In the genomic region with DNA sequence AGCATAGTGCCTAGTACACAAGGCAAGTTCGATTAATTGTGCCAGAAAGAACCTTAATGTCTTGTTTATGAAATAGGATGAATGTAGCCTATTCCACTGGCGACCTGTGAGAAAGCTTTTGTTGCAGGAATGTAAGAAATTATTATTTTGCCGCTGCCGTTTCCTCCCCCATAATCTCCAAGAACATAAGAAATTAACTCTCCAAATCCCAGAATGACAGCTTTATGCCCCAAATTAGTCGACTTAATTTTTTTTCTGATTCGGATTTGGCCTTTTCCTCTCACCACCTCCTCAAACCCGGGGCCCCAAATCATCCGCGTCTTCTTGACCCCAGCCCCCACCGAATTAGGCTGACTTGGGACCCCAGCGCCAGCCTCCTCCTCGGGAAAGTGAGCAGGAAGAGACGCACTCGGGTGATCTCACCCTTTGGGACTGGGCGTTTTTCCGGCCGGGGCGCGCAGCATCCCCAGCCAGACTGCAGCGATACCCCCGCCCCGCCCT, we compare ENCODE assay signal across 8 cellular contexts. TPM values are rescaled to one million over a fixed set of nuclear protein-coding genes. Genes with fewer than 3 reads are reported as not detected.
DNase-seq lines count a peak whose midpoint lies in the region; TF ChIP-seq lines count a peak whose summit lies in the region.

No MANE protein-coding gene starts in this region.

- DNase-seq in NCI-H1048 (lab: John Stamatoyannopoulos, UW) (peak; percentile 38), endothelial cell (ENCODE audit: low spot score) (no peak), neuronal stem cell (ENCODE audit: low spot score) (no peak), kidney glomerular epithelial cell (lab: John Stamatoyannopoulos, UW) (no peak), H4 (ENCODE audit: low spot score) (no peak), RKO (ENCODE audit: low spot score) (no peak)
- DNase-seq in stimulated activated CD4-positive, alpha-beta T cell treated with anti-CD3 and anti-CD28 coated beads, Interleukin-4, amount 100 ng/mL, for 4 hours = no peak

- peak overlapping the region; percentile 47 for H3K27ac ChIP-seq in neuronal stem cell (replicated peaks; ENCODE audit: low read length)

- no peaks in the 10 kb centered on the region for H3K27me3 ChIP-seq in neuronal stem cell (ENCODE audit: control insufficient read depth in 3 of 3, insufficient read depth in 3 of 3, low read depth in 1 of 3, low read length in 3 of 3)

- H3K4ac ChIP-seq in neuronal stem cell (ENCODE audit: low read length) = no peak overlapping the region

- H2BK120ac ChIP-seq in neuronal stem cell (ENCODE audit: low read depth, low read length) = no peak overlapping the region

- no peak overlapping the region for H2BK15ac ChIP-seq in neuronal stem cell (ENCODE audit: low read length)

- no peak overlapping the region for H4K91ac ChIP-seq in neuronal stem cell (ENCODE audit: low read depth, low read length, poor library complexity)

- H3K18ac ChIP-seq in neuronal stem cell (ENCODE audit: low read length) = peak overlapping the region; percentile 96

- H3K23ac ChIP-seq in neuronal stem cell (ENCODE audit: low read depth, low read length, poor library complexity) = peak overlapping the region; percentile 95

- no peak overlapping the region for H4K8ac ChIP-seq in neuronal stem cell (ENCODE audit: low read depth, low read length)

- peaks cover 15 to 38% of the 10 kb centered on the region in 2 donors for H3K4me1 ChIP-seq in neuronal stem cell (ENCODE audit: control insufficient read depth in 2 of 2, insufficient read depth in 1 of 2, low read depth in 1 of 2, low read length in 2 of 2)

- H3K9me3 Mint-ChIP-seq in endothelial cell (ENCODE audit: unreplicated experiment) = no peaks in the 10 kb centered on the region

- H3K36me3 ChIP-seq in neuronal stem cell (replicated peaks in 1 of 2; ENCODE audit: control insufficient read depth in 2 of 2, insufficient read depth in 2 of 2, low read length in 2 of 2) = no peaks in the 10 kb centered on the region

- no peak for TF ChIP-seq CTCF in GM12875 (IDR thresholded peaks at IDR 0.05; ENCODE audit: borderline replicate concordance, insufficient read depth, low read depth, low read length)
- no peak for TF ChIP-seq CTCF in endothelial cell (IDR thresholded peaks at IDR 0.05; ENCODE audit: unreplicated experiment)

- H3K4me3 ChIP-seq in GM12875 (ENCODE audit: low read depth, low read length) = peak overlapping the region; percentile 96
- peak overlapping the region; percentile 79 to 95 for H3K4me3 ChIP-seq in neuronal stem cell (ENCODE audit: low read length in 2 of 2)

- no peaks in the 10 kb centered on the region for H3K79me1 ChIP-seq in neuronal stem cell (ENCODE audit: low read depth, low read length)

- H3K27ac Mint-ChIP-seq in endothelial cell (ENCODE audit: unreplicated experiment) = peak overlapping the region; percentile 96

- no peaks in the 10 kb centered on the region for H3K9me3 ChIP-seq in neuronal stem cell (replicated peaks in 1 of 2; ENCODE audit: control insufficient read depth in 2 of 2, insufficient read depth in 1 of 2, low read depth in 1 of 2, low read length in 2 of 2)

- peak overlapping the region; percentile 94 for H3K4me3 Mint-ChIP-seq in endothelial cell (ENCODE audit: unreplicated experiment)

- peak overlapping the region; percentile 93 for H2AFZ ChIP-seq in neuronal stem cell (ENCODE audit: low read length)

- peak overlapping the region; percentile 91 for H3K9ac ChIP-seq in neuronal stem cell (ENCODE audit: low read depth, low read length, poor library complexity)

- no peaks in the 10 kb centered on the region for H3K36me3 Mint-ChIP-seq in endothelial cell (ENCODE audit: low read depth, unreplicated experiment)

- peaks cover 19% of the 10 kb centered on the region for H3K4me1 Mint-ChIP-seq in endothelial cell (ENCODE audit: unreplicated experiment)

- peaks cover 7% of the 10 kb centered on the region for H3K27me3 Mint-ChIP-seq in endothelial cell (ENCODE audit: unreplicated experiment)

- H2AK5ac ChIP-seq in neuronal stem cell (ENCODE audit: low read depth, low read length) = no peak overlapping the region

- no peak overlapping the region for H2BK12ac ChIP-seq in neuronal stem cell (ENCODE audit: low read length)

- peak overlapping the region; percentile 81 for H3K4me2 ChIP-seq in neuronal stem cell (ENCODE audit: insufficient read depth, low read length, poor library complexity, severe bottlenecking)

- WGBS in neuronal stem cell (ENCODE audit: extremely low coverage in 2 of 2, insufficient read length in 2 of 2, insufficient replicate concordance in 1 of 2), 2 donors = no CpG with 5 or more reads among the region's 22 CpGs

- H3K14ac ChIP-seq in neuronal stem cell (ENCODE audit: low read length) = no peak overlapping the region

- peak overlapping the region; percentile 83 for H2BK5ac ChIP-seq in neuronal stem cell (ENCODE audit: low read length)

RNA-seq across cellular contexts. Expression of gene SPTAN1, which starts 0.7 kb away (rescaled TPM):
- 810 TPM for total RNA-seq in endothelial cell (ENCODE audit: unreplicated experiment)
- 68.7 TPM for polyA plus RNA-seq in neuronal stem cell (2013, experiment 1 of 2)
- polyA plus RNA-seq in neuronal stem cell (2013, experiment 2 of 2) = 64.6 TPM
- 46.5 and 52.8 TPM in 2 replicates for total RNA-seq in H4 (2014; rRNA removed; shearing (Covaris generic))

RNA-seq across cellular contexts. Expression of gene GLE1, which starts 47.2 kb away (rescaled TPM):
- total RNA-seq in endothelial cell (ENCODE audit: unreplicated experiment) = 17.5 TPM
- 12.1 TPM for polyA plus RNA-seq in neuronal stem cell (2013, experiment 1 of 2)
- polyA plus RNA-seq in neuronal stem cell (2013, experiment 2 of 2) = 11.8 TPM
- 30.3 and 35.5 TPM in 2 replicates for total RNA-seq in H4 (2014; rRNA removed; shearing (Covaris generic))

Comparison
In these comparisons a context has a peak if more than half of its experiments do, and no peak if none do; other contexts are left out.
1. RNA of gene SPTAN1, which starts 0.7 kb away (total RNA-seq): 810 TPM in endothelial cell (single experiment); 46.5 to 52.8 TPM in H4; every median in the first group is over 10 times any median in the second.